9 cellular contexts compared by ENCODE assay signal in genomic region chr5:140135127-140135526, GRCh38.
"Had no signal": no experiment of that assay in that cellular context is flagged by ENCODE, and none has a peak within 500 bp of the region (broad histone marks: within the 10 kb centered on the region; RNA-seq: fewer than 3 reads in every experiment).

No MANE protein-coding gene starts in this region.

- H3K9ac ChIP-seq: GM23248, KMS-11 had no signal

- DNase-seq: GM23248, GOT3, H7, KBM-7 had no signal

- H2AFZ ChIP-seq: GM23248 had no signal

- H3K9me3 ChIP-seq: HAP-1 had no signal

- ATAC-seq: HepG2 had no signal

- H3K4me3 Mint-ChIP-seq: IgD-negative memory B cell had no signal

- H3K27ac Mint-ChIP-seq: IgD-negative memory B cell had no signal

- H3K4me2 ChIP-seq: KMS-11 had no signal

- H3K4me1 ChIP-seq: HAP-1 had no signal

- H3K27me3 Mint-ChIP-seq: IgD-negative memory B cell had no signal

- H3K27ac ChIP-seq: GM23248, HL-60, KMS-11 had no signal

- H3K4me3 ChIP-seq: GM23248, HAP-1 had no signal

- FAIRE-seq: HepG2 had no signal

- H3K36me3 ChIP-seq: HAP-1 had no signal

- H3K9me3 Mint-ChIP-seq: IgD-negative memory B cell had no signal
